Comparison of ENCODE assay signal across 9 cellular contexts in the genomic region with DNA sequence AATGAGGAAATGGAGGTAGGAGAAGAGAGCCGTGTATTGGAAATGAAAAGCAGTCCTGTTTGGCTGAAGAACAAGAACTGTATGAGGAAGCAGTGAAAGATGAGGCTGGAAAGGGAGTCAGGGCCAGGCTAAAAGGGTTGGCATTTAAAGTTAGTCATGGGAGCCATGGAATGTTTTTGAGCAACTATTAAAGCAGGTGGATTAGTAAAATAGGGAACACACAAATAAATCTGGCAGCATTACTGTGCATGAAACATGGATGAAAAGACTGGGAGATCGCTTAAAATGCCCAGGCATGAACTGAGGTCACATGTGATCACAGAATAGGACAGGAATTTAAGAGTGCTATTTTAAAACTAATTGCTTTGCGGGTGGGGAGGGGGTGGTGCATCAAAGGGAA. TPM values are rescaled to one million over a fixed set of nuclear protein-coding genes. Genes with fewer than 3 reads are reported as not detected.
DNase-seq lines count a peak whose midpoint lies in the region; ATAC-seq and TF ChIP-seq lines count a peak whose summit lies in the region.
"Had no signal": no experiment of that assay in that cellular context is flagged by ENCODE, and none has a peak within 500 bp of the region (broad histone marks: within the 10 kb centered on the region; RNA-seq: fewer than 3 reads in every experiment).

No MANE protein-coding gene starts in this region.

- no peaks in the 10 kb centered on the region for H4K20me1 ChIP-seq in H9 (ENCODE audit: control insufficient read depth, insufficient read depth, insufficient read length)

- WGBS in H9 (ENCODE audit: extremely low coverage, insufficient read length, low lambda C conversion rate), result no CpG with 5 or more reads among the region's 3 CpGs

- H3K79me1 ChIP-seq in H9 (ENCODE audit: insufficient read depth, low read depth, low read length, poor library complexity, severe bottlenecking), result no peaks in the 10 kb centered on the region

- H3K4me3 ChIP-seq in left ventricle myocardium inferior, result no peak overlapping the region
- no peak overlapping the region for H3K4me3 ChIP-seq in effector memory CD4-positive, alpha-beta T cell (ENCODE audit: insufficient read depth, low read depth, low read length, poor library complexity, severe bottlenecking)

- no peak overlapping the region for H2BK5ac ChIP-seq in H9 (ENCODE audit: insufficient read length, low read length)

- H2BK12ac ChIP-seq in H9 (ENCODE audit: insufficient read length, low read depth, low read length), result no peak overlapping the region

- H3K9ac ChIP-seq in H9 (ENCODE audit: extremely low read depth, insufficient read length, low read length), result no peak overlapping the region

- no peak overlapping the region for H3T11ph ChIP-seq in H9 (ENCODE audit: low read length)

- H3K56ac ChIP-seq in H9 (ENCODE audit: insufficient read length, low read depth, low read length), result no peak overlapping the region

- no peak overlapping the region for H3K4me2 ChIP-seq in H9 (ENCODE audit: insufficient read depth, insufficient read length, low read length)

- peaks cover 20% of the 10 kb centered on the region; the same call in 1 of the 2 replicates for H3K79me2 ChIP-seq in H9 (ENCODE audit: insufficient read depth, low read length)

- H3K4me1 Mint-ChIP-seq in brain (peaks cover 37% of the 10 kb centered on the region), natural killer cell (peaks cover 36 to 38% of the 10 kb centered on the region in 2 donors), H9 (peaks cover 28 to 29% of the 10 kb centered on the region in 2 experiments)

- H3K27ac Mint-ChIP-seq in brain, result peak overlapping the region; percentile 98 to 100 (median 99)
- peak overlapping the region; percentile 2 to 99 for H3K27ac Mint-ChIP-seq in natural killer cell
- no peak overlapping the region for H3K27ac Mint-ChIP-seq in H9

- peaks cover 7% of the 10 kb centered on the region for H3K23me2 ChIP-seq in H9 (ENCODE audit: insufficient read length, low read depth, low read length, poor library complexity, severe bottlenecking)

- no peak overlapping the region for H2AK5ac ChIP-seq in H9 (ENCODE audit: insufficient read length, low read length)

- no peak overlapping the region for H2AFZ ChIP-seq in H9 (ENCODE audit: low read length)

- H3K23ac ChIP-seq in H9 (ENCODE audit: insufficient read length, low read depth, low read length), result no peak overlapping the region

- no peak overlapping the region for H2BK15ac ChIP-seq in H9 (ENCODE audit: low read depth, low read length)

- no peak overlapping the region for H2BK20ac ChIP-seq in H9 (ENCODE audit: low read depth, low read length, poor library complexity, severe bottlenecking)

- H3K4ac ChIP-seq in H9 (ENCODE audit: low read depth, low read length), result no peak overlapping the region

- H4K8ac ChIP-seq in H9 (replicated peaks; ENCODE audit: insufficient read length, low read depth, low read length), result no peak overlapping the region

- no peaks in the 10 kb centered on the region for H3K9me3 ChIP-seq in left ventricle myocardium inferior (replicated peaks)
- H3K9me3 ChIP-seq in H9 (ENCODE audit: control insufficient read depth, low read depth, low read length), result no peaks in the 10 kb centered on the region
- no peaks in the 10 kb centered on the region for H3K9me3 ChIP-seq in effector memory CD4-positive, alpha-beta T cell (ENCODE audit: control insufficient read depth, low read length)

- H3K4me1 ChIP-seq in left ventricle myocardium inferior, result peaks cover 44% of the 10 kb centered on the region
- H3K4me1 ChIP-seq in H9 (ENCODE audit: insufficient read depth, low read length), result no peaks in the 10 kb centered on the region
- H3K4me1 ChIP-seq in effector memory CD4-positive, alpha-beta T cell (ENCODE audit: control insufficient read depth, insufficient read depth, low read length, poor library complexity, severe bottlenecking), result peaks cover 9% of the 10 kb centered on the region

- H3K27me3 ChIP-seq in left ventricle myocardium inferior (ENCODE audit: low read depth) (no peaks in the 10 kb centered on the region), H9 (ENCODE audit: insufficient read depth, low read length) (no peaks in the 10 kb centered on the region)
- H3K27me3 ChIP-seq in effector memory CD4-positive, alpha-beta T cell (replicated peaks; ENCODE audit: control insufficient read depth, insufficient read depth, low read length, poor library complexity, severe bottlenecking), result no peaks in the 10 kb centered on the region

- no peak overlapping the region for H4K91ac ChIP-seq in H9 (ENCODE audit: insufficient read length, low read depth, low read length)

- peaks cover 13% of the 10 kb centered on the region for H3K27me3 Mint-ChIP-seq in brain
- no peaks in the 10 kb centered on the region for H3K27me3 Mint-ChIP-seq in natural killer cell (ENCODE audit: low read depth in 2 of 2)
- H3K27me3 Mint-ChIP-seq in H9 (ENCODE audit: low read depth), result no peaks in the 10 kb centered on the region

- no peak for TF ChIP-seq CTCF in left ventricle myocardium inferior (IDR thresholded peaks at IDR 0.05; ENCODE audit: borderline replicate concordance)
- no peak for TF ChIP-seq CTCF in brain (conservative IDR thresholded peaks at IDR 0.05)
- no peak for TF ChIP-seq CTCF in natural killer cell (IDR thresholded peaks at IDR 0.05)
- TF ChIP-seq CTCF in H9 (conservative IDR thresholded peaks at IDR 0.05), result no peak

- H3K27ac ChIP-seq in left ventricle myocardium inferior (replicated peaks), result peak overlapping the region; percentile 98
- H3K27ac ChIP-seq in H9 (ENCODE audit: insufficient read length, low read depth, low read length), result no peak overlapping the region
- H3K27ac ChIP-seq in effector memory CD4-positive, alpha-beta T cell (ENCODE audit: insufficient read depth, low read length, poor library complexity, severe bottlenecking), result no peak overlapping the region

- no peak overlapping the region for H3K14ac ChIP-seq in H9 (ENCODE audit: insufficient read depth, low read length)

- H2BK120ac ChIP-seq in H9 (ENCODE audit: low read depth, low read length, poor library complexity, severe bottlenecking), result no peak overlapping the region

- peak overlapping the region; percentile 94 to 98 (median 98) for H3K4me3 Mint-ChIP-seq in brain
- peak overlapping the region; percentile 99 for H3K4me3 Mint-ChIP-seq in natural killer cell
- H3K4me3 Mint-ChIP-seq in H9, result peak overlapping the region in 1 of 2 experiments; percentile 99; a peak in 1 of 5 replicates

- ATAC-seq in Right ventricle myocardium inferior (no peak), natural killer cell (no peak)

- H3K36me3 ChIP-seq in left ventricle myocardium inferior, result no peaks in the 10 kb centered on the region
- H3K36me3 ChIP-seq in effector memory CD4-positive, alpha-beta T cell (ENCODE audit: control insufficient read depth, insufficient read depth, low read length), result no peaks in the 10 kb centered on the region

- H4K5ac ChIP-seq in H9 (ENCODE audit: insufficient read length, low read depth, low read length), result no peak overlapping the region

- intact Hi-C loops in left ventricle myocardium inferior (cut with micrococcal nuclease), result no loop called here
- intact Hi-C loops in Right ventricle myocardium inferior (cut with DNase I), result no loop called here
- intact Hi-C loops in natural killer cell (cut with micrococcal nuclease), result no loop called here

- H3K36me3 Mint-ChIP-seq in brain (no peaks in the 10 kb centered on the region), natural killer cell (no peaks in the 10 kb centered on the region), H9 (ENCODE audit: insufficient read depth in 1 of 3, low read depth in 3 of 3) (peaks cover 0 to 8% (median 1%) of the 10 kb centered on the region in 3 experiments; a peak in 4 of 7 replicates)

- no peaks in the 10 kb centered on the region for H3K9me3 Mint-ChIP-seq in brain
- no peaks in the 10 kb centered on the region for H3K9me3 Mint-ChIP-seq in natural killer cell
- no peaks in the 10 kb centered on the region for H3K9me3 Mint-ChIP-seq in H9

- H3K18ac ChIP-seq in H9 (ENCODE audit: insufficient read length, low read depth, low read length), result no peak overlapping the region

- DNase-seq in left ventricle myocardium inferior (no peak), Right ventricle myocardium inferior (ENCODE audit: missing footprints) (no peak), natural killer cell (no peak), H9 (no peak), pons (ENCODE audit: low spot score) (no peak), NCI-H1436 (lab: John Stamatoyannopoulos, UW) (no peak)
- no peak for DNase-seq in effector memory CD4-positive, alpha-beta T cell
- DNase-seq: H7 had no signal

RNA-seq across cellular contexts. Expression of gene IFRD1, which starts 1.4 kb away (rescaled TPM):
- total RNA-seq in left ventricle myocardium inferior (24.6 TPM), Right ventricle myocardium inferior (17.8 TPM), natural killer cell (100 to 1,000 TPM; 244 to 278 (median 261) TPM), H9 (2021) (60.6 and 67.8 TPM in 2 replicates)
- 22.3 TPM for polyA plus RNA-seq in brain (ENCODE audit: insufficient read depth, low read depth, low replicate concordance)

RNA-seq across cellular contexts. Expression of gene LSMEM1, which starts 31.9 kb away (rescaled TPM):
- total RNA-seq in left ventricle myocardium inferior, result 3.5 TPM
- total RNA-seq in Right ventricle myocardium inferior, result 1.9 TPM
- polyA plus RNA-seq in brain (ENCODE audit: insufficient read depth, low read depth, low replicate concordance), result not detected
- 1 to 10 TPM in 2 of 3 donors, under 1 TPM in 1; 0.99 to 3.0 (median 2.4) TPM for total RNA-seq in natural killer cell
- 0.46 and 1.0 TPM in 2 replicates for total RNA-seq in H9 (2021)

Comparison
In these comparisons a context has a peak if more than half of its experiments do, and no peak if none do; other contexts are left out.
1. H3K27ac Mint-ChIP-seq: peak in brain (5 of 5) and natural killer cell (2 of 2); none in H9 (0 of 3).